ENCODE assay signal across 27 cellular contexts in the genomic region with DNA sequence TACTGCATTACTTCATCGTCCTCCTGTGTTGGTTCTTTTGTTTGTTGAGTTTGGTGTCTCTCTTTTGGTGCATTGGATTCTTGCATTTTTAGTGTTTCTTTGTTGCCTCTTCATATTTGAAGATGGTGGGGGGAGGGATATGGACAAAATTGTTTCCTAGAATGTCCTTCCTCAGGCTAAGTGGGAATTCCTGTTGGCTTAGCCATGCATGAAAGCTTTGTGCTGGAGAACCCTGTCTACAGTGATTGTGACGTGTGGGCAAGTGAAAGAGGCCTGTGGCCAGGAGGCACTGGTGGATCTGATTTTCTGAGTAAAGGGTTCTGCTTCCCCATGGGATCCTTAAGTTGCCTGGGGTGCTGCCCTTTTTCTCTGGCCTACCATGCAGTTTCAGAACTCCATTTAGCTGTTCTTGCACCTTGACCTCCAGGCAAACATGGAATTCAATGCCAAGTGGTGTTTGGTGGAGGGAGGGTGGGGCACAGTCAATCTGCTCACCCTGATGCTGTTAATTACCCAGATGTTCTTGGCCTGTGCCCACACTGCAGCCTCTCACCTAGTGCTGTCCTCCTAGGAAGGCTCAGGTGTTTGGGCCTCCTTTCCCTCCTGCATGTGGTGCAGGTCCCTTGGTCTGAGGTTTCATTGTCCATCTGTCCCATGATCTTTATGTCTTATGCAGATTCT. TPM values are rescaled to one million over a fixed set of nuclear protein-coding genes. Genes with fewer than 3 reads are reported as not detected.
"Had no signal": no experiment of that assay in that cellular context is flagged by ENCODE, and none has a peak within 500 bp of the region (broad histone marks: within the 10 kb centered on the region; RNA-seq: fewer than 3 reads in every experiment).

No MANE protein-coding gene starts in this region.

- H3K9me3 ChIP-seq: right lobe of liver, testis, upper lobe of left lung had no signal

- H2AFZ ChIP-seq: hepatocyte had no signal

- H3K4me3 ChIP-seq: dorsolateral prefrontal cortex, hepatocyte, right lobe of liver, skin epidermis, testis, upper lobe of left lung had no signal

- H3K79me2 ChIP-seq: hepatocyte had no signal

- H3K4me3 Mint-ChIP-seq: activated CD4-positive, alpha-beta T cell treated with anti-CD3 and anti-CD28 coated beads, Interleukin-2, amount 10 ng/mL, durations not matched to agents 7 days and 5 days; activated CD8-positive, alpha-beta T cell treated with anti-CD3 and anti-CD28 coated beads, Interleukin-2, amount 10 ng/mL, durations not matched to agents 7 days and 5 days; effector memory CD8-positive, alpha-beta T cell; immature natural killer cell; stimulated activated naive B cell treated with anti-CD40 and anti-IgM and Interleukin-4, amounts not matched to agents 10 μg/mL and 1 μg/mL and 100 μg/mL, for 72 hours had no signal

- DNase-seq: activated CD4-positive, alpha-beta T cell treated with anti-CD3 and anti-CD28 coated beads, Interleukin-2, amount 10 ng/mL, durations not matched to agents 7 days and 5 days; activated CD8-positive, alpha-beta T cell treated with anti-CD3 and anti-CD28 coated beads, Interleukin-2, amount 10 ng/mL, durations not matched to agents 7 days and 5 days; activated gamma-delta T cell treated with Interleukin-2 at 50 U/mL for 16 hours; activated T-cell treated with anti-CD3 and anti-CD28 coated beads, Interleukin-2, amount 50 U/mL, for 1 hour; central memory CD4-positive, alpha-beta T cell; dorsolateral prefrontal cortex; effector memory CD8-positive, alpha-beta T cell; foreskin melanocyte; glutamatergic neuron; immature natural killer cell; left ventricle myocardium superior; midbrain; occipital lobe; stimulated activated CD4-positive, alpha-beta T cell treated with anti-CD3 and anti-CD28 coated beads, Interleukin-15, amount 100 ng/mL, for 24 hours; stimulated activated CD8-positive, alpha-beta memory T cell treated with anti-CD3 and anti-CD28 coated beads, Interleukin-4, amount 100 ng/mL, for 48 hours; stimulated activated naive B cell treated with anti-CD40 and anti-IgM and Interleukin-4, amounts not matched to agents 10 μg/mL and 1 μg/mL and 100 μg/mL, for 72 hours; testis; upper lobe of left lung had no signal

- H3K4me1 Mint-ChIP-seq: activated CD4-positive, alpha-beta T cell treated with anti-CD3 and anti-CD28 coated beads, Interleukin-2, amount 10 ng/mL, durations not matched to agents 7 days and 5 days; immature natural killer cell had no signal

- H3K36me3 ChIP-seq: right lobe of liver, upper lobe of left lung had no signal

- H3K9me3 Mint-ChIP-seq: activated CD4-positive, alpha-beta T cell treated with anti-CD3 and anti-CD28 coated beads, Interleukin-2, amount 10 ng/mL, durations not matched to agents 7 days and 5 days; activated naive CD4-positive, alpha-beta T cell treated with anti-CD3 and anti-CD28 coated beads, Interleukin-2, amount 50 U/mL, for 72 hours; effector memory CD8-positive, alpha-beta T cell; immature natural killer cell; stimulated activated naive B cell treated with anti-CD40 and anti-IgM and Interleukin-4, amounts not matched to agents 10 μg/mL and 1 μg/mL and 100 μg/mL, for 72 hours had no signal

- H3K27ac ChIP-seq: dorsolateral prefrontal cortex, hepatocyte, right lobe of liver, skin epidermis, testis, upper lobe of left lung had no signal

- H3K36me3 Mint-ChIP-seq: activated naive CD4-positive, alpha-beta T cell treated with anti-CD3 and anti-CD28 coated beads, Interleukin-2, amount 50 U/mL, for 72 hours; immature natural killer cell; stimulated activated naive B cell treated with anti-CD40 and anti-IgM and Interleukin-4, amounts not matched to agents 10 μg/mL and 1 μg/mL and 100 μg/mL, for 72 hours had no signal

- H3K27ac Mint-ChIP-seq: activated CD4-positive, alpha-beta T cell treated with anti-CD3 and anti-CD28 coated beads, Interleukin-2, amount 10 ng/mL, durations not matched to agents 7 days and 5 days; activated CD8-positive, alpha-beta T cell treated with anti-CD3 and anti-CD28 coated beads, Interleukin-2, amount 10 ng/mL, durations not matched to agents 7 days and 5 days; effector memory CD8-positive, alpha-beta T cell; immature natural killer cell; stimulated activated naive B cell treated with anti-CD40 and anti-IgM and Interleukin-4, amounts not matched to agents 10 μg/mL and 1 μg/mL and 100 μg/mL, for 72 hours had no signal

- H3K4me2 ChIP-seq: hepatocyte had no signal

- H3K27me3 ChIP-seq: dorsolateral prefrontal cortex, hepatocyte, right lobe of liver, testis, upper lobe of left lung had no signal

- H3K4me1 ChIP-seq: right lobe of liver, testis, upper lobe of left lung had no signal

RNA-seq across cellular contexts. Expression of a gene that starts 11.0 kb away (rescaled TPM):
- total RNA-seq: activated CD4-positive, alpha-beta T cell treated with anti-CD3 and anti-CD28 coated beads, Interleukin-2, amount 10 ng/mL, durations not matched to agents 7 days and 5 days; activated CD8-positive, alpha-beta T cell treated with anti-CD3 and anti-CD28 coated beads, Interleukin-2, amount 10 ng/mL, durations not matched to agents 7 days and 5 days; activated naive CD4-positive, alpha-beta T cell treated with anti-CD3 and anti-CD28 coated beads, Interleukin-2, amount 50 U/mL, for 72 hours; astrocyte; endothelial cell of umbilical vein; esophagus mucosa; left ventricle myocardium superior; occipital lobe; T-helper 2 cell treated with Interferon-gamma antibody and Interleukin-4, amounts not matched to agents 100 ng/mL and 5 ng/mL, for 36 hours; upper lobe of left lung had no signal
- polyA plus RNA-seq: endothelial cell of umbilical vein, immature natural killer cell, neural cell had no signal

RNA-seq across cellular contexts. Expression of a gene that starts 46.3 kb away (rescaled TPM):
- total RNA-seq: activated CD4-positive, alpha-beta T cell treated with anti-CD3 and anti-CD28 coated beads, Interleukin-2, amount 10 ng/mL, durations not matched to agents 7 days and 5 days; activated CD8-positive, alpha-beta T cell treated with anti-CD3 and anti-CD28 coated beads, Interleukin-2, amount 10 ng/mL, durations not matched to agents 7 days and 5 days; activated naive CD4-positive, alpha-beta T cell treated with anti-CD3 and anti-CD28 coated beads, Interleukin-2, amount 50 U/mL, for 72 hours; astrocyte; dorsolateral prefrontal cortex; endothelial cell of umbilical vein; esophagus mucosa; hepatocyte; left ventricle myocardium superior; occipital lobe; T-helper 2 cell treated with Interferon-gamma antibody and Interleukin-4, amounts not matched to agents 100 ng/mL and 5 ng/mL, for 36 hours; testis; upper lobe of left lung had no signal
- polyA plus RNA-seq: endothelial cell of umbilical vein, immature natural killer cell, neural cell had no signal
